9 cellular contexts compared by ENCODE assay signal in genomic region chr1:210332719-210333398, GRCh38. TPM values are rescaled to one million over a fixed set of nuclear protein-coding genes. Genes with fewer than 3 reads are reported as not detected.
DNase-seq lines count a peak whose midpoint lies in the region; ATAC-seq lines count a peak whose summit lies in the region.
"Had no signal": no experiment of that assay in that cellular context is flagged by ENCODE, and none has a peak within 500 bp of the region (broad histone marks: within the 10 kb centered on the region; RNA-seq: fewer than 3 reads in every experiment).

No MANE protein-coding gene starts in this region.

- CTCF ChIA-PET in activated CD4-positive, alpha-beta T cell treated with anti-CD3 and anti-CD28 coated beads for 36 hours (lab: Charles Lee), result interaction anchor here (0.6 to 2.6 kb wide), 16 partner anchors 9 to 657 kb away, joined by 3 to 20 read pairs (median 3); partner anchors contain the start of gene G0S2

- no peak overlapping the region for H3K4me3 Mint-ChIP-seq in activated CD4-positive, alpha-beta T cell treated with anti-CD3 and anti-CD28 coated beads for 36 hours

- H3K27ac Mint-ChIP-seq in activated CD4-positive, alpha-beta T cell treated with anti-CD3 and anti-CD28 coated beads for 36 hours, result peak overlapping the region; percentile 34

- DNase-seq in activated CD4-positive, CD25-positive, alpha-beta regulatory T cell treated with anti-CD3 and anti-CD28 coated beads, Interleukin-2, amount 50 U/mL, for 16 hours (ENCODE audit: low read depth, low spot score), result peak; percentile 28
- DNase-seq in activated CD4-positive, CD25-positive, alpha-beta regulatory T cell treated with anti-CD3 and anti-CD28 coated beads, Interleukin-2, amount 50 U/mL, for 72 hours, result no peak
- peak; percentile 89 for DNase-seq in activated CD4-positive, alpha-beta T cell treated with anti-CD3 and anti-CD28 coated beads for 36 hours
- peak; percentile 51 to 60 (median 52) for DNase-seq in stimulated activated CD4-positive, alpha-beta T cell treated with anti-CD3 and anti-CD28 coated beads, Interleukin-12 subunit alpha, Interleukin-12 subunit beta, amount 100 ng/mL, for 48 hours (ENCODE audit: low read depth in 2 of 3, low spot score in 1 of 3)
- no peak for DNase-seq in NOMO-1 treated with DMSO at 0.1 percent for 48 hours (lab: John Stamatoyannopoulos, UW; ENCODE audit: unreplicated experiment)
- DNase-seq in HT-29 (ENCODE audit: low spot score), result no peak
- DNase-seq in NCI-H774 (lab: John Stamatoyannopoulos, UW), result no peak

- H3K9me3 Mint-ChIP-seq in activated CD4-positive, alpha-beta T cell treated with anti-CD3 and anti-CD28 coated beads for 36 hours (ENCODE audit: low read depth), result no peaks in the 10 kb centered on the region

- ATAC-seq in HG03095 (IDR thresholded peaks at IDR 0.05; ENCODE audit: unreplicated experiment), result peak; percentile 76
- ATAC-seq in activated CD4-positive, alpha-beta T cell treated with anti-CD3 and anti-CD28 coated beads for 36 hours, result peak; percentile 81
- ATAC-seq: mucosa of descending colon had no signal

- intact Hi-C loops in activated CD4-positive, alpha-beta T cell treated with anti-CD3 and anti-CD28 coated beads for 36 hours (cut with DNase I, micrococcal nuclease), result loop anchor here (1.0 to 10.0 kb wide), 15 partner anchors 7 to 802 kb away; partner anchors contain the start of genes KCNH1 (in 1 of the 2), TRAF3IP3 (in 1 of the 2) and UTP25 (in 1 of the 2)

- H3K4me1 Mint-ChIP-seq in activated CD4-positive, alpha-beta T cell treated with anti-CD3 and anti-CD28 coated beads for 36 hours, result peaks cover 35% of the 10 kb centered on the region

- POLR2A ChIA-PET in activated CD4-positive, alpha-beta T cell treated with anti-CD3 and anti-CD28 coated beads for 36 hours (lab: Charles Lee), result interaction anchor here (0.6 to 2.5 kb wide), 8 partner anchors 8 to 1615 kb away, joined by 3 to 78 read pairs (median 8); no protein-coding TSS in a partner anchor

- no peaks in the 10 kb centered on the region for H3K36me3 Mint-ChIP-seq in activated CD4-positive, alpha-beta T cell treated with anti-CD3 and anti-CD28 coated beads for 36 hours (ENCODE audit: low read depth)

- peaks cover 2% of the 10 kb centered on the region for H3K27me3 Mint-ChIP-seq in activated CD4-positive, alpha-beta T cell treated with anti-CD3 and anti-CD28 coated beads for 36 hours

RNA-seq across cellular contexts. Expression of gene HHAT, which starts 4.2 kb away (rescaled TPM):
- total RNA-seq in activated CD4-positive, alpha-beta T cell treated with anti-CD3 and anti-CD28 coated beads for 36 hours, result under 1 TPM; 0.82 to 0.84 TPM
- 0.37 and 0.46 TPM in 2 replicates for total RNA-seq in HT-29 (2014; rRNA removed; shearing (Covaris generic))

Comparison
In these comparisons a context has a peak if more than half of its experiments do, and no peak if none do; other contexts are left out.
1. DNase-seq: peak in activated CD4-positive, CD25-positive, alpha-beta regulatory T cell treated with anti-CD3 and anti-CD28 coated beads, Interleukin-2, amount 50 U/mL, for 16 hours (single experiment), activated CD4-positive, alpha-beta T cell treated with anti-CD3 and anti-CD28 coated beads for 36 hours (single experiment) and stimulated activated CD4-positive, alpha-beta T cell treated with anti-CD3 and anti-CD28 coated beads, Interleukin-12 subunit alpha, Interleukin-12 subunit beta, amount 100 ng/mL, for 48 hours (3 of 3); none in activated CD4-positive, CD25-positive, alpha-beta regulatory T cell treated with anti-CD3 and anti-CD28 coated beads, Interleukin-2, amount 50 U/mL, for 72 hours (single experiment), NOMO-1 treated with DMSO at 0.1 percent for 48 hours (single experiment), HT-29 (single experiment) and NCI-H774 (single experiment).